Comparison of ENCODE assay signal across 25 cellular contexts in genomic region chr4:7300711-7301095, GRCh38.
"Had no signal": no experiment of that assay in that cellular context is flagged by ENCODE, and none has a peak within 500 bp of the region (broad histone marks: within the 10 kb centered on the region; RNA-seq: fewer than 3 reads in every experiment).

No MANE protein-coding gene starts in this region.

- ATAC-seq: effector memory CD8-positive, alpha-beta T cell; mucosa of descending colon; right cardiac atrium; stimulated activated effector memory CD8-positive, alpha-beta T cell treated with anti-CD3 and anti-CD28 coated beads, Interleukin-12 subunit alpha, Interleukin-12 subunit beta, amount 100 ng/mL, for 72 hours had no signal

- H3K36me3 Mint-ChIP-seq: immature natural killer cell; memory B cell; mesothelial cell of epicardium; naive B cell; natural killer cell treated with Interleukin-12 subunit alpha and Interleukin-12 subunit beta and Interleukin-15 and Interleukin-18, amount 100 ng/mL, for 72 hours; stimulated activated effector memory CD8-positive, alpha-beta T cell treated with anti-CD3 and anti-CD28 coated beads, Interleukin-12 subunit alpha, Interleukin-12 subunit beta, amount 100 ng/mL, for 72 hours had no signal

- H3K9me3 Mint-ChIP-seq: effector memory CD8-positive, alpha-beta T cell; immature natural killer cell; memory B cell; mesothelial cell of epicardium; natural killer cell treated with Interleukin-12 subunit alpha and Interleukin-12 subunit beta and Interleukin-15 and Interleukin-18, amount 100 ng/mL, for 72 hours; stimulated activated effector memory CD8-positive, alpha-beta T cell treated with anti-CD3 and anti-CD28 coated beads, Interleukin-12 subunit alpha, Interleukin-12 subunit beta, amount 100 ng/mL, for 72 hours had no signal

- H3K36me3 ChIP-seq: neutrophil, prostate gland, sigmoid colon, stomach, thyroid gland, vagina had no signal

- H3K27me3 ChIP-seq: sigmoid colon, thyroid gland, vagina had no signal

- H3K4me3 Mint-ChIP-seq: effector memory CD8-positive, alpha-beta T cell; immature natural killer cell; memory B cell; mesothelial cell of epicardium; natural killer cell treated with Interleukin-12 subunit alpha and Interleukin-12 subunit beta and Interleukin-15 and Interleukin-18, amount 100 ng/mL, for 72 hours; stimulated activated effector memory CD8-positive, alpha-beta T cell treated with anti-CD3 and anti-CD28 coated beads, Interleukin-12 subunit alpha, Interleukin-12 subunit beta, amount 100 ng/mL, for 72 hours had no signal

- H3K4me1 Mint-ChIP-seq: immature natural killer cell, memory B cell, mesothelial cell of epicardium had no signal

- H3K27ac Mint-ChIP-seq: effector memory CD8-positive, alpha-beta T cell; memory B cell; mesothelial cell of epicardium; natural killer cell treated with Interleukin-12 subunit alpha and Interleukin-12 subunit beta and Interleukin-15 and Interleukin-18, amount 100 ng/mL, for 72 hours; stimulated activated effector memory CD8-positive, alpha-beta T cell treated with anti-CD3 and anti-CD28 coated beads, Interleukin-12 subunit alpha, Interleukin-12 subunit beta, amount 100 ng/mL, for 72 hours had no signal

- H3K9me3 ChIP-seq: mucosa of descending colon, neutrophil, prostate gland, sigmoid colon, stomach, thyroid gland, vagina had no signal

- H3K4me3 ChIP-seq: lung, mucosa of descending colon, prostate gland, sigmoid colon, stomach, thyroid gland, vagina had no signal

- FAIRE-seq: endometrium, frontal cortex had no signal

- H3K27ac ChIP-seq: neutrophil, prostate gland, sigmoid colon, stomach, thyroid gland, vagina had no signal

- DNase-seq: cortex of kidney; effector memory CD8-positive, alpha-beta T cell; hypothalamus; immature natural killer cell; islet precursor cell; naive B cell; sigmoid colon; stimulated activated CD4-positive, alpha-beta T cell treated with anti-CD3 and anti-CD28 coated beads, Interleukin-2, amount 100 ng/mL, for 24 hours; stimulated activated CD4-positive, alpha-beta T cell treated with anti-CD3 and anti-CD28 coated beads, Interleukin-4, amount 100 ng/mL, for 24 hours; stimulated activated naive CD4-positive, alpha-beta T cell treated with Interleukin-2 at 50 U/mL for 16 hours; stomach; thyroid gland; trophoblast cell had no signal

- H3K4me1 ChIP-seq: prostate gland had no signal
